Comparison of ENCODE assay signal across 22 cellular contexts in the genomic region with DNA sequence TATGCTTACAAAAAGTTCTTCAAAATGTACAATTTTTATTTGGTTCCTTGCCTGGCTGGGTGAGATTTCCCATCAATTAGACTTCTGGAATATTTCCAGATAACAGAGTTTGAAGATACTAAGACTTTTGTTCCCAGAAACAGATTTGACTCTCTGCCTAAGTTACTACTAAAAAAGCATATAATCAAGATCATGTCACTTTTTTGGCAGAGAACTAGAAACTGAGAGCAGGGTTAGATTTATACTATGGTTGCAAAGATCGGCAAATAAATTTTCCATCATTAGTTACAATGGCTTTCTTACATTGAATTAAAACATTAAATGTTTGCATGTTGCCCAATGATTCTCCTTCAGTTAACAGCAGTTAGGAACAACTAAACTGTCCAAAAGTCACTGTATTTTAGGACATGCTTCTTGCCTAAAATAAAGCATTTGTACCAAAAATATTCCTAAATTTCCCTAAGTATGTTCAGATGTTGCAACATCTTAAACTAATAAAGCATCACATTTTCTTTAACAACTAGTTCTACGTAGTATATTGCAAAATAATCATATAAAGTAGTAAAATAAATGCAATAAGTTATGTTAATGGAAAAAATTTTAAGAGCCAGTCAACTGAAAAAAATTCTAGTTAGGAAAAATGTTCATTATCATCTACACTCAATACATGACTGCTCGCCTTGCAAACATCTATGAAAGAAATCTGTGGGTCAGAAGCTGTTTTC.
DNase-seq lines count a peak whose midpoint lies in the region; ATAC-seq and TF ChIP-seq lines count a peak whose summit lies in the region.
"Had no signal": no experiment of that assay in that cellular context is flagged by ENCODE, and none has a peak within 500 bp of the region (broad histone marks: within the 10 kb centered on the region; RNA-seq: fewer than 3 reads in every experiment).

No MANE protein-coding gene starts in this region.

- H3K27ac Mint-ChIP-seq in osteocyte (ENCODE audit: unreplicated experiment) = peak overlapping the region; percentile 72
- H3K27ac Mint-ChIP-seq in stimulated activated naive B cell treated with anti-CD40 and anti-IgM and Interleukin-4, amounts not matched to agents 10 μg/mL and 1 μg/mL and 100 μg/mL, for 72 hours = no peak overlapping the region
- H3K27ac Mint-ChIP-seq: activated CD4-positive, alpha-beta memory T cell treated with anti-CD3 and anti-CD28 coated beads for 36 hours; CD4-positive, alpha-beta memory T cell; effector memory CD8-positive, alpha-beta T cell; nephron progenitor cell had no signal

- no peak for TF ChIP-seq EP300 in esophagus muscularis mucosa (IDR thresholded peaks at IDR 0.05)
- TF ChIP-seq EP300 in transverse colon (IDR thresholded peaks at IDR 0.05; ENCODE audit: low read depth) = no peak

- H3K4me1 ChIP-seq in heart right ventricle (peaks cover 10 to 87% (median 81%) of the 10 kb centered on the region in 9 donors), right cardiac atrium (ENCODE audit: control insufficient read depth, insufficient read depth, low read length) (peaks cover 5% of the 10 kb centered on the region), esophagus muscularis mucosa (peaks cover 50 to 95% (median 88%) of the 10 kb centered on the region in 4 donors), transverse colon (peaks cover 6 to 71% (median 16%) of the 10 kb centered on the region in 4 donors)

- TF ChIP-seq POLR2A in esophagus muscularis mucosa (IDR thresholded peaks at IDR 0.05; ENCODE audit: low read depth) (no peak), transverse colon (IDR thresholded peaks at IDR 0.05) (no peak)

- intact Hi-C loops in heart right ventricle (cut with DNase I) = no loop called here
- intact Hi-C loops in right cardiac atrium (cut with DNase I) = loop anchor here in 2 of 4 donors (10.0 kb wide), 2 partner anchors 122 to 202 kb away; a partner anchor contains a TSS
- intact Hi-C loops in esophagus muscularis mucosa (cut with DNase I) = loop anchor here (5.0 kb wide), 1 partner anchor 274 kb away; no protein-coding TSS in a partner anchor
- intact Hi-C loops in transverse colon (cut with DNase I; ENCODE audit: low total_unique reads) = loop anchor here (10.0 kb wide), 1 partner anchor 122 kb away; a partner anchor contains a TSS

- peaks cover 83% of the 10 kb centered on the region for H3K4me1 Mint-ChIP-seq in osteocyte (ENCODE audit: unreplicated experiment)
- peaks cover 16 to 22% of the 10 kb centered on the region in 2 donors for H3K4me1 Mint-ChIP-seq in stimulated activated naive B cell treated with anti-CD40 and anti-IgM and Interleukin-4, amounts not matched to agents 10 μg/mL and 1 μg/mL and 100 μg/mL, for 72 hours
- H3K4me1 Mint-ChIP-seq: nephron progenitor cell had no signal

- no peak for ATAC-seq in heart right ventricle
- no peak for ATAC-seq in right cardiac atrium
- ATAC-seq in stimulated activated naive B cell treated with anti-CD40 and anti-IgM and Interleukin-4, amounts not matched to agents 10 μg/mL and 1 μg/mL and 100 μg/mL, for 72 hours (replicated peaks) = no peak
- no peak for ATAC-seq in GM18861 (IDR thresholded peaks at IDR 0.05; ENCODE audit: unreplicated experiment)
- ATAC-seq: effector memory CD8-positive, alpha-beta T cell; upper lobe of right lung had no signal

- H3K4me3 ChIP-seq in heart right ventricle (no peak overlapping the region), right cardiac atrium (ENCODE audit: low read length) (no peak overlapping the region), esophagus muscularis mucosa (no peak overlapping the region), transverse colon (no peak overlapping the region)
- H3K4me3 ChIP-seq: cardiac muscle cell, upper lobe of right lung had no signal

- H3K4me3 Mint-ChIP-seq in osteocyte (ENCODE audit: unreplicated experiment) = no peak overlapping the region
- H3K4me3 Mint-ChIP-seq in stimulated activated naive B cell treated with anti-CD40 and anti-IgM and Interleukin-4, amounts not matched to agents 10 μg/mL and 1 μg/mL and 100 μg/mL, for 72 hours = no peak overlapping the region
- H3K4me3 Mint-ChIP-seq: activated CD4-positive, alpha-beta memory T cell treated with anti-CD3 and anti-CD28 coated beads for 36 hours; CD4-positive, alpha-beta memory T cell; effector memory CD8-positive, alpha-beta T cell; nephron progenitor cell had no signal

- TF ChIP-seq CTCF in heart right ventricle (IDR thresholded peaks at IDR 0.05) (no peak), esophagus muscularis mucosa (IDR thresholded peaks at IDR 0.05) (no peak), osteocyte (IDR thresholded peaks at IDR 0.05) (no peak), transverse colon (IDR thresholded peaks at IDR 0.05) (no peak)

- H3K27me3 Mint-ChIP-seq in osteocyte (ENCODE audit: unreplicated experiment) = no peaks in the 10 kb centered on the region
- no peaks in the 10 kb centered on the region for H3K27me3 Mint-ChIP-seq in stimulated activated naive B cell treated with anti-CD40 and anti-IgM and Interleukin-4, amounts not matched to agents 10 μg/mL and 1 μg/mL and 100 μg/mL, for 72 hours
- H3K27me3 Mint-ChIP-seq: activated CD4-positive, alpha-beta memory T cell treated with anti-CD3 and anti-CD28 coated beads for 36 hours; CD4-positive, alpha-beta memory T cell; effector memory CD8-positive, alpha-beta T cell had no signal

- 64 to 77% methylated on average over 3 of the region's 3 CpGs for WGBS in heart right ventricle, 2 donors
- 59% methylated on average over 3 of the region's 3 CpGs for WGBS in right cardiac atrium
- WGBS in esophagus muscularis mucosa = 44% methylated on average over 3 of the region's 3 CpGs
- WGBS in transverse colon (ENCODE audit: low coverage in 1 of 2), 2 donors = 78 to 79% methylated on average over 3 of the region's 3 CpGs

- H3K9me3 ChIP-seq in heart right ventricle (no peaks in the 10 kb centered on the region), right cardiac atrium (ENCODE audit: control insufficient read depth, low read length) (no peaks in the 10 kb centered on the region), esophagus muscularis mucosa (no peaks in the 10 kb centered on the region), transverse colon (no peaks in the 10 kb centered on the region)
- H3K9me3 ChIP-seq: upper lobe of right lung had no signal

- peaks cover 0 to 90% (median 27%) of the 10 kb centered on the region in 9 donors for H3K36me3 ChIP-seq in heart right ventricle
- peaks cover 3 to 29% (median 15%) of the 10 kb centered on the region in 4 donors for H3K36me3 ChIP-seq in esophagus muscularis mucosa
- H3K36me3 ChIP-seq in transverse colon = peaks cover 0 to 14% (median 4%) of the 10 kb centered on the region in 4 donors

- no peaks in the 10 kb centered on the region for H3K27me3 ChIP-seq in heart right ventricle
- H3K27me3 ChIP-seq in right cardiac atrium (ENCODE audit: control insufficient read depth, insufficient read depth) = no peaks in the 10 kb centered on the region
- H3K27me3 ChIP-seq in esophagus muscularis mucosa = no peaks in the 10 kb centered on the region
- H3K27me3 ChIP-seq in transverse colon = no peaks in the 10 kb centered on the region
- H3K27me3 ChIP-seq: cardiac muscle cell, upper lobe of right lung had no signal

- DNase-seq in heart right ventricle = no peak
- DNase-seq in right cardiac atrium = no peak
- no peak for DNase-seq in esophagus muscularis mucosa (ENCODE audit: extremely low spot score)
- DNase-seq in osteocyte (ENCODE audit: extremely low spot score, unreplicated experiment) = no peak
- no peak for DNase-seq in transverse colon
- DNase-seq in stimulated activated naive B cell treated with anti-CD40 and anti-IgM and Interleukin-4, amounts not matched to agents 10 μg/mL and 1 μg/mL and 100 μg/mL, for 72 hours = no peak
- DNase-seq in H4 (ENCODE audit: low spot score) = no peak
- DNase-seq: activated CD4-positive, alpha-beta memory T cell treated with anti-CD3 and anti-CD28 coated beads for 36 hours; CD4-positive, alpha-beta memory T cell; effector memory CD8-positive, alpha-beta T cell; foreskin melanocyte; NCI-H1417 treated with DMSO at 0.1 percent for 48 hours; nephron progenitor cell; NK-92 treated with Interleukin-12 subunit alpha and Interleukin-12 subunit beta, amount 100 ng/mL, for 24 hours; RPMI8226; stimulated activated CD4-positive, alpha-beta T cell treated with anti-CD3 and anti-CD28 coated beads, Interleukin-4, amount 100 ng/mL, for 4 hours; T-helper 1 cell; upper lobe of right lung had no signal

- in situ Hi-C loops in transverse colon (cut with MboI; ENCODE audit: low pct_ligation_motif_present in 1 of 4, low pct_unique_long_range_greater_than_20kb in 1 of 4, low sequenced_read_pairs in 3 of 4) = loop anchor here in 2 of 4 donors (10.0 to 25.0 kb wide), 3 partner anchors 124 to 224 kb away; a partner anchor contains a TSS

- no peaks in the 10 kb centered on the region for H3K9me3 Mint-ChIP-seq in osteocyte (ENCODE audit: unreplicated experiment)
- no peaks in the 10 kb centered on the region for H3K9me3 Mint-ChIP-seq in stimulated activated naive B cell treated with anti-CD40 and anti-IgM and Interleukin-4, amounts not matched to agents 10 μg/mL and 1 μg/mL and 100 μg/mL, for 72 hours
- H3K9me3 Mint-ChIP-seq: activated CD4-positive, alpha-beta memory T cell treated with anti-CD3 and anti-CD28 coated beads for 36 hours; CD4-positive, alpha-beta memory T cell; effector memory CD8-positive, alpha-beta T cell; nephron progenitor cell had no signal

- H3K36me3 Mint-ChIP-seq in osteocyte (ENCODE audit: unreplicated experiment) = peaks cover 54% of the 10 kb centered on the region
- peaks cover 26 to 40% of the 10 kb centered on the region in 2 donors for H3K36me3 Mint-ChIP-seq in stimulated activated naive B cell treated with anti-CD40 and anti-IgM and Interleukin-4, amounts not matched to agents 10 μg/mL and 1 μg/mL and 100 μg/mL, for 72 hours

- peak overlapping the region in 9 of 10 donors; percentile 33 to 78 (median 66) for H3K27ac ChIP-seq in heart right ventricle
- H3K27ac ChIP-seq in right cardiac atrium (ENCODE audit: low read length) = no peak overlapping the region
- H3K27ac ChIP-seq in esophagus muscularis mucosa (replicated peaks in 1 of 4) = peak overlapping the region; percentile 76 to 91 (median 82)
- peak overlapping the region; percentile 64 to 81 (median 76) for H3K27ac ChIP-seq in transverse colon
- H3K27ac ChIP-seq: cardiac muscle cell, KMS-11, upper lobe of right lung, VCaP had no signal

Comparison
In these comparisons a context has a peak if more than half of its experiments do, and no peak if none do; other contexts are left out.
1. intact Hi-C loops: an anchor here in esophagus muscularis mucosa (5.0 kb wide) and transverse colon (10.0 kb wide); none called in heart right ventricle.